29 cellular contexts compared by ENCODE assay signal in genomic region chr10:27981744-27982143, GRCh38. TPM values are rescaled to one million over a fixed set of nuclear protein-coding genes. Genes with fewer than 3 reads are reported as not detected.
"Had no signal": no experiment of that assay in that cellular context is flagged by ENCODE, and none has a peak within 500 bp of the region (broad histone marks: within the 10 kb centered on the region; RNA-seq: fewer than 3 reads in every experiment).

No MANE protein-coding gene starts in this region.

- H3K4me1 ChIP-seq: colonic mucosa, esophagus muscularis mucosa, esophagus squamous epithelium, foreskin keratinocyte, gastrocnemius medialis, gastroesophageal sphincter, heart left ventricle, heart right ventricle had no signal

- ATAC-seq: effector memory CD8-positive, alpha-beta T cell; esophagus mucosa; foreskin keratinocyte; gastrocnemius medialis; gastroesophageal sphincter; heart left ventricle; heart right ventricle had no signal

- H3K27ac ChIP-seq: colonic mucosa, coronary artery, dorsolateral prefrontal cortex, epithelial cell of prostate, esophagus muscularis mucosa, esophagus squamous epithelium, foreskin keratinocyte, gastrocnemius medialis, gastroesophageal sphincter, heart left ventricle, heart right ventricle had no signal

- H3K27me3 ChIP-seq: colonic mucosa, dorsolateral prefrontal cortex, esophagus muscularis mucosa, esophagus squamous epithelium, gastrocnemius medialis, gastroesophageal sphincter, heart left ventricle had no signal

- H3K4me3 ChIP-seq: colonic mucosa, coronary artery, dorsolateral prefrontal cortex, esophagus muscularis mucosa, esophagus squamous epithelium, gastrocnemius medialis, gastroesophageal sphincter, heart left ventricle, heart right ventricle had no signal

- H3K4me1 Mint-ChIP-seq: endodermal cell had no signal

- H3K27ac Mint-ChIP-seq: dendritic cell treated with granulocyte-macrophage colony-stimulating factor and Interleukin-4, amounts not matched to agents 40 ng/mL and 50 ng/mL, for 4 days; effector memory CD8-positive, alpha-beta T cell; endodermal cell had no signal

- H3K4me3 Mint-ChIP-seq: dendritic cell treated with granulocyte-macrophage colony-stimulating factor and Interleukin-4, amounts not matched to agents 40 ng/mL and 50 ng/mL, for 4 days; effector memory CD8-positive, alpha-beta T cell; endodermal cell had no signal

- H3K36me3 ChIP-seq: colonic mucosa, esophagus muscularis mucosa, esophagus squamous epithelium, gastrocnemius medialis, gastroesophageal sphincter, heart left ventricle, heart right ventricle had no signal

- H3K9me3 Mint-ChIP-seq: effector memory CD8-positive, alpha-beta T cell had no signal

- DNase-seq: colonic mucosa; cortex of kidney; dermis blood vessel endothelial cell; dorsolateral prefrontal cortex; effector CD4-positive, alpha-beta T cell; effector CD8-positive, alpha-beta T cell; effector memory CD4-positive, alpha-beta T cell; effector memory CD8-positive, alpha-beta T cell; endodermal cell; erythroblast; esophagus squamous epithelium; foreskin fibroblast; foreskin keratinocyte; foreskin melanocyte; gastrocnemius medialis; glutamatergic neuron; head of caudate nucleus; heart left ventricle; heart right ventricle had no signal

- H3K27me3 Mint-ChIP-seq: dendritic cell treated with granulocyte-macrophage colony-stimulating factor and Interleukin-4, amounts not matched to agents 40 ng/mL and 50 ng/mL, for 4 days had no signal

- H3K9me3 ChIP-seq: colonic mucosa, esophagus muscularis mucosa, esophagus squamous epithelium, gastrocnemius medialis had no signal

- FAIRE-seq: colon, endometrium, endothelial cell of umbilical vein, frontal cortex had no signal

RNA-seq across cellular contexts. Expression of gene ODAD2, which starts 17.1 kb away (rescaled TPM):
- total RNA-seq: gastrocnemius medialis had no signal
- polyA plus RNA-seq: heart left ventricle, heart right ventricle had no signal
